ENCODE assay signal across 30 cellular contexts in genomic region chr12:125373375-125373774, GRCh38.
"Had no signal": no experiment of that assay in that cellular context is flagged by ENCODE, and none has a peak within 500 bp of the region (broad histone marks: within the 10 kb centered on the region; RNA-seq: fewer than 3 reads in every experiment).

No MANE protein-coding gene starts in this region.

- ATAC-seq: Panc1, Right ventricle myocardium inferior, SK-N-SH treated with all-trans-retinoic acid at 6 μM for 48 hours, T-cell had no signal

- DNase-seq: MM.1S, MV-4-11, NCI-H1092, NCI-H1105, NCI-H1417 treated with DMSO at 0.1 percent for 48 hours, NCI-H1436 treated with DMSO at 0.1 percent for 48 hours, NCI-H1694 treated with DMSO at 0.1 percent for 48 hours, NCI-H187 treated with DMSO at 0.1 percent for 48 hours, NCI-H2029, NCI-H2081, NCI-H2171 treated with DMSO at 0.1 percent for 48 hours, NCI-H2227 treated with DMSO at 0.1 percent for 48 hours, NCI-H345, NCI-H446, NCI-H510A treated with DMSO at 0.1 percent for 48 hours, NCI-H524 treated with DMSO at 0.1 percent for 48 hours, NCI-H526 treated with DMSO at 0.1 percent for 48 hours, NCI-H774, OCI-M1, PC-9, SHP77, SIG-M5, SJCRH30, T-cell had no signal

- H3K36me3 ChIP-seq: SJCRH30 had no signal

- H3K27me3 ChIP-seq: SJCRH30 had no signal

- H3K36me3 Mint-ChIP-seq: T-cell had no signal

- H3K4me3 Mint-ChIP-seq: T-cell had no signal

- H3K9me3 ChIP-seq: SJCRH30 had no signal

- H2AFZ ChIP-seq: PC-9 had no signal

- H3K4me1 Mint-ChIP-seq: T-cell had no signal

- H3K27ac Mint-ChIP-seq: T-cell had no signal

- FAIRE-seq: RCC 7860 had no signal

- H3K4me3 ChIP-seq: PC-9, SJCRH30, SK-N-MC had no signal

- H3K4me1 ChIP-seq: SJCRH30 had no signal

- H3K4me2 ChIP-seq: PC-9 had no signal

- H3K27ac ChIP-seq: PC-9, RWPE1, SJCRH30, SK-N-MC had no signal
